33 cellular contexts compared by ENCODE assay signal in the genomic region with DNA sequence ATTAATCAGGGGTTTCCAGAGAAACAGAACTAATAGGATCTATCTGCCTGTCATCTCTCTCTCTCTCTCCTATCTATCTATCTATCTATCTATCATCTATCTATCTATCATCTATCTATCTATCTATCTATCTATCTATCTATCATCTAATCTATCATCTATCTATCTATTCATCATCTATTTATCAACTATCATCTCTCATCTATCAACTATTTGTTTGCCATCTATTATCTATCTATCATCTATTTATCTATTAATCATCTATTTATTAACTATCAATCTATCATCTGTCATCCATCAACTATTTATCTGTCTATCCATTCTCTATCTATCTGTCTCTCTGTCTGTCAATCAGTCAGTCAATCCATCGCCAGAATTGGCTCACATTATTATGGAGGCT.
A peak's percentile ranks its signal among the peaks of the same experiment; 100 is the strongest.
DNase-seq lines count a peak whose midpoint lies in the region; ATAC-seq, FAIRE-seq and TF ChIP-seq lines count a peak whose summit lies in the region.
"Had no signal": no experiment of that assay in that cellular context is flagged by ENCODE, and none has a peak within 500 bp of the region (broad histone marks: within the 10 kb centered on the region; RNA-seq: fewer than 3 reads in every experiment).

No MANE protein-coding gene starts in this region.

- POLR2A ChIA-PET in K562 (lab: Yijun Ruan, JAX) (no interaction called here), H1 (lab: Charles Lee; ENCODE audit: partially characterized antibody) (interaction anchor here (1.2 kb wide), 1 partner anchor 20 kb away, joined by 3 read pairs; no protein-coding TSS in a partner anchor)

- no peaks in the 10 kb centered on the region; the same call in 1 of the 2 replicates for H3K23me2 ChIP-seq in H1 (ENCODE audit: low read depth, low read length)

- no peaks in the 10 kb centered on the region for H3K9me3 ChIP-seq in ascending aorta
- no peaks in the 10 kb centered on the region for H3K9me3 ChIP-seq in K562 (replicated peaks; ENCODE audit: control insufficient read depth, insufficient read depth, low read depth, low read length)
- H3K9me3 ChIP-seq in H1 (ENCODE audit: insufficient read depth in 2 of 2, low read depth in 1 of 2, low read length in 1 of 2), result no peaks in the 10 kb centered on the region
- H3K9me3 ChIP-seq: A549, BE2C had no signal

- H2AFZ ChIP-seq in K562 (ENCODE audit: low read depth, low read length) (no peak overlapping the region), H1 (ENCODE audit: low read length) (no peak overlapping the region)

- H3K36me3 ChIP-seq in ascending aorta (no peaks in the 10 kb centered on the region), K562 (ENCODE audit: control insufficient read depth, insufficient read depth, low read length) (no peaks in the 10 kb centered on the region), H1 (ENCODE audit: control insufficient read depth in 2 of 4, insufficient read depth in 4 of 4, low read length in 3 of 4) (no peaks in the 10 kb centered on the region)
- H3K36me3 ChIP-seq: BE2C; BLaER1; BLaER1 treated with 17β-estradiol and CSF1 and Interleukin-3, amounts not matched to agents 10 nM and 100 nM had no signal

- in situ Hi-C loops in K562 (cut with MboI), result no loop called here

- H3K4ac ChIP-seq in H1 (replicated peaks; ENCODE audit: insufficient read length, low read depth, low read length), result no peak overlapping the region

- H3K79me2 ChIP-seq in K562 (ENCODE audit: control insufficient read depth, insufficient read depth, low read length), result no peaks in the 10 kb centered on the region
- no peaks in the 10 kb centered on the region for H3K79me2 ChIP-seq in H1 (ENCODE audit: control insufficient read depth in 1 of 2, insufficient read depth in 2 of 2, low read length in 2 of 2)

- H3K23ac ChIP-seq in H1 (ENCODE audit: insufficient read length), result no peak overlapping the region

- ATAC-seq in K562, result no peak
- ATAC-seq: A549; CD8-positive, alpha-beta T cell had no signal

- H2AK5ac ChIP-seq in H1 (ENCODE audit: low read depth, low read length), result no peak overlapping the region

- H3K4me3 ChIP-seq in ascending aorta, result no peak overlapping the region
- no peak overlapping the region for H3K4me3 ChIP-seq in K562
- no peak overlapping the region for H3K4me3 ChIP-seq in H1 (ENCODE audit: extremely low read depth in 1 of 4, insufficient read depth in 2 of 4, low read depth in 3 of 4, low read length in 4 of 4)
- H3K4me3 ChIP-seq: A549; BLaER1; BLaER1 treated with 17β-estradiol and CSF1 and Interleukin-3, amounts not matched to agents 10 nM and 100 nM had no signal

- CTCF ChIA-PET in K562 (lab: Yijun Ruan, JAX; ENCODE audit: low intra/inter-chr PET ratio), result no interaction called here
- CTCF ChIA-PET in H1 (lab: Charles Lee; ENCODE audit: partially characterized antibody), result no interaction called here

- no peak overlapping the region for H2BK5ac ChIP-seq in H1 (ENCODE audit: low read depth, low read length)

- H3K79me1 ChIP-seq in H1 (ENCODE audit: low read depth, low read length), result no peaks in the 10 kb centered on the region

- intact Hi-C loops in ascending aorta (cut with DNase I), result loop anchor here (5.0 kb wide), 1 partner anchor 61 kb away; no protein-coding TSS in a partner anchor
- intact Hi-C loops in K562 (cut with micrococcal nuclease), result no loop called here

- peak overlapping the region; percentile 95 for H3K56ac ChIP-seq in H1 (replicated peaks; ENCODE audit: insufficient read length, low read depth, low read length)

- DNase-seq in ascending aorta (ENCODE audit: low spot score in 2 of 2), result no peak
- DNase-seq in K562 (ENCODE audit: extremely low read depth in 1 of 4, low spot score in 3 of 4), result no peak
- no peak for DNase-seq in H1 (ENCODE audit: low read depth in 1 of 2, low spot score in 2 of 2)
- DNase-seq in NOMO-1 treated with DMSO at 0.1 percent for 48 hours (lab: John Stamatoyannopoulos, UW; ENCODE audit: unreplicated experiment), result no peak
- DNase-seq in NCI-H1694 treated with DMSO at 0.1 percent for 48 hours (lab: John Stamatoyannopoulos, UW), result no peak
- no peak for DNase-seq in NCI-H446 (lab: John Stamatoyannopoulos, UW)
- DNase-seq: 8988T; ACHN; AML-193; BE2C; C1 segment of cervical spinal cord; Caco-2; Calu3; CD4-positive, alpha-beta memory T cell; CD4-positive, alpha-beta T cell; CD4-positive, CD25-positive, alpha-beta regulatory T cell; CD8-positive, alpha-beta memory T cell; CD8-positive, alpha-beta T cell; COR-L47; DMS 273 treated with DMSO at 0.1 percent for 48 hours; DMS153; DMS53; DMS79; DMS79 treated with DMSO at 0.1 percent for 48 hours; DND-41; EL had no signal

- no peak for TF ChIP-seq POLR2A in K562 (conservative IDR thresholded peaks at IDR 0.05)
- no peak for TF ChIP-seq POLR2A in H1 (IDR thresholded peaks at IDR 0.05; ENCODE audit: control extremely low read depth in 1 of 2, low read depth in 2 of 2, low read length in 2 of 2)

- TF ChIP-seq CTCF in ascending aorta (IDR thresholded peaks at IDR 0.05), result no peak
- no peak for TF ChIP-seq CTCF in K562 (IDR thresholded peaks at IDR 0.05 in 2 of 3, conservative IDR thresholded peaks at IDR 0.05 in 1 of 3; ENCODE audit: insufficient read depth in 2 of 3, low read depth in 1 of 3, low read length in 3 of 3)
- no peak for TF ChIP-seq CTCF in H1 (IDR thresholded peaks at IDR 0.05; ENCODE audit: control extremely low read depth in 1 of 3, insufficient read depth in 1 of 3, low read depth in 1 of 3, low read length in 3 of 3)

- no peak overlapping the region for H2BK12ac ChIP-seq in H1 (ENCODE audit: low read depth, low read length)

- H3K4me2 ChIP-seq in K562 (ENCODE audit: insufficient read depth, low read length) (no peak overlapping the region), H1 (ENCODE audit: insufficient read depth in 1 of 2, low read depth in 2 of 2, low read length in 2 of 2) (no peak overlapping the region)
- H3K4me2 ChIP-seq: A549; BLaER1; BLaER1 treated with 17β-estradiol and CSF1 and Interleukin-3, amounts not matched to agents 10 nM and 100 nM had no signal

- H2BK15ac ChIP-seq in H1 (ENCODE audit: low read length), result no peak overlapping the region

- no peak overlapping the region for H3K9ac ChIP-seq in K562 (ENCODE audit: insufficient read depth in 1 of 2, low read depth in 2 of 2, low read length in 2 of 2)
- H3K9ac ChIP-seq in H1 (replicated peaks in 1 of 4; ENCODE audit: extremely low read depth in 1 of 4, low read depth in 3 of 4, low read length in 3 of 4), result no peak overlapping the region
- H3K9ac ChIP-seq: BLaER1; BLaER1 treated with 17β-estradiol and CSF1 and Interleukin-3, amounts not matched to agents 10 nM and 100 nM had no signal

- no peak overlapping the region for H2BK20ac ChIP-seq in H1 (ENCODE audit: low read length)

- H3K27ac ChIP-seq in ascending aorta, result peak overlapping the region; percentile 86
- no peak overlapping the region for H3K27ac ChIP-seq in K562 (ENCODE audit: extremely low read depth, low read depth, low read length)
- H3K27ac ChIP-seq in H1 (ENCODE audit: low read depth, low read length), result no peak overlapping the region
- H3K27ac ChIP-seq: 22Rv1; A549; BLaER1; BLaER1 treated with 17β-estradiol and CSF1 and Interleukin-3, amounts not matched to agents 10 nM and 100 nM; C4-2B had no signal

- WGBS in K562 (ENCODE audit: insufficient coverage, low coverage, missing lambda C conversion rate), result 26% methylated on average over 1 of the region's 1 CpG
- whole genome bisulfite sequencing in H1 (ENCODE audit: extremely low coverage in 1 of 2, insufficient coverage in 1 of 2, insufficient read length in 1 of 2, insufficient replicate concordance in 2 of 2, low coverage in 1 of 2, low lambda C conversion rate in 2 of 2, missing lambda C conversion rate in 1 of 2), 2 experiments, result 97% methylated on average over 1 of the region's 1 CpG; no CpG with 5 or more reads in 1 of the 2 experiments

- H4K5ac ChIP-seq in H1 (ENCODE audit: insufficient read length, low read depth, low read length), result no peak overlapping the region

- H3K9me1 ChIP-seq in K562 (ENCODE audit: control insufficient read depth, insufficient read depth, low read length), result no peaks in the 10 kb centered on the region

- no peak overlapping the region for H3K14ac ChIP-seq in H1 (ENCODE audit: insufficient read length)

- H3K4me1 ChIP-seq in ascending aorta (peaks cover 6 to 20% of the 10 kb centered on the region in 2 donors), K562 (replicated peaks in 1 of 2; ENCODE audit: control insufficient read depth in 2 of 2, insufficient read depth in 2 of 2, low read length in 2 of 2) (peaks cover 0 to 7% of the 10 kb centered on the region in 2 experiments; a peak in 2 of 5 replicates), H1 (replicated peaks in 1 of 4; ENCODE audit: control insufficient read depth in 3 of 4, insufficient read depth in 4 of 4, low read length in 3 of 4) (no peaks in the 10 kb centered on the region)
- H3K4me1 ChIP-seq: A549, BE2C had no signal

- H3K18ac ChIP-seq in H1 (ENCODE audit: extremely low read depth, low read length), result no peak overlapping the region

- no peak overlapping the region for H4K91ac ChIP-seq in H1 (replicated peaks; ENCODE audit: insufficient read length, low read length)

- H3K27me3 ChIP-seq in ascending aorta (no peaks in the 10 kb centered on the region), K562 (ENCODE audit: control insufficient read depth in 2 of 2, insufficient read depth in 2 of 2, low read length in 2 of 2) (0 out of 5 replicates have a peak, but pooled peaks cover 0 to 4% of the 10 kb centered on the region in 2 experiments), H1 (replicated peaks in 1 of 4; ENCODE audit: control insufficient read depth in 3 of 4, extremely low read depth in 1 of 4, insufficient read depth in 3 of 4, low read length in 3 of 4) (no peaks in the 10 kb centered on the region)
- H3K27me3 ChIP-seq: BLaER1; BLaER1 treated with 17β-estradiol and CSF1 and Interleukin-3, amounts not matched to agents 10 nM and 100 nM had no signal

- H4K20me1 ChIP-seq in K562 (replicated peaks; ENCODE audit: control insufficient read depth, insufficient read depth, low read length) (no peaks in the 10 kb centered on the region), H1 (replicated peaks in 1 of 2; ENCODE audit: control insufficient read depth in 1 of 2, insufficient read depth in 2 of 2, low read length in 2 of 2) (no peaks in the 10 kb centered on the region)
- H4K20me1 ChIP-seq: BLaER1; BLaER1 treated with 17β-estradiol and CSF1 and Interleukin-3, amounts not matched to agents 10 nM and 100 nM had no signal

- BruUV-seq in K562 (replicated peaks; lab: Mats Ljungman, UMichigan), result no TSS peak

- no peak overlapping the region for H2BK120ac ChIP-seq in H1 (replicated peaks; ENCODE audit: low read depth, low read length)

- FAIRE-seq in K562 (lab: Jason Lieb, UNC) (no peak), H1 (lab: Jason Lieb, UNC) (no peak)
- FAIRE-seq: A204.1, A549, D721Med had no signal

- no peak for TF ChIP-seq RAD21 in K562 (CRISPR knock-in tag; conservative IDR thresholded peaks at IDR 0.05 in 1 of 2, IDR thresholded peaks at IDR 0.05 in 1 of 2)
- no peak for TF ChIP-seq RAD21 in H1 (IDR thresholded peaks at IDR 0.05 in 1 of 2, conservative IDR thresholded peaks at IDR 0.05 in 1 of 2; ENCODE audit: low read depth in 2 of 2, low read length in 2 of 2)

- TF ChIP-seq EP300 in K562 (IDR thresholded peaks at IDR 0.05; ENCODE audit: low read length) (no peak), H1 (IDR thresholded peaks at IDR 0.05; ENCODE audit: borderline replicate concordance in 1 of 2, low read depth in 2 of 2, low read length in 2 of 2) (no peak)

- H4K8ac ChIP-seq in H1 (ENCODE audit: extremely low read depth, insufficient read depth, low read length), result no peak overlapping the region

TF ChIP-seq in H1, 55 proteins besides CTCF, POLR2A, EP300 and RAD21 (continues in another document):
- TF ChIP-seq CHD1 (IDR thresholded peaks at IDR 0.05; ENCODE audit: low read depth, low read length), result no peak

Comparison
In these comparisons a context has a peak if more than half of its experiments do, and no peak if none do; other contexts are left out.
1. H3K27ac ChIP-seq: peak in ascending aorta (2 of 2); none in K562 (single experiment) and H1 (single experiment).